28 cellular contexts compared by ENCODE assay signal in genomic region chr5:72082048-72082447, GRCh38. TPM values are rescaled to one million over a fixed set of nuclear protein-coding genes. Genes with fewer than 3 reads are reported as not detected.
DNase-seq lines count a peak whose midpoint lies in the region; ATAC-seq, FAIRE-seq and TF ChIP-seq lines count a peak whose summit lies in the region.
"Had no signal": no experiment of that assay in that cellular context is flagged by ENCODE, and none has a peak within 500 bp of the region (broad histone marks: within the 10 kb centered on the region; RNA-seq: fewer than 3 reads in every experiment).

No MANE protein-coding gene starts in this region.

- no peak overlapping the region for H3K27ac Mint-ChIP-seq in GM23338
- H3K27ac Mint-ChIP-seq: activated CD4-positive, alpha-beta T cell treated with anti-CD3 and anti-CD28 coated beads, Interleukin-2, amount 10 ng/mL, durations not matched to agents 24 days and 14 days; activated naive CD8-positive, alpha-beta T cell treated with anti-CD3 and anti-CD28 coated beads for 36 hours had no signal

- H3F3A ChIP-seq in GM23338 (replicated peaks; ENCODE audit: low read depth) = no peaks in the 10 kb centered on the region

- no peaks in the 10 kb centered on the region for H3K36me3 ChIP-seq in GM23338 (ENCODE audit: insufficient read depth)
- no peaks in the 10 kb centered on the region for H3K36me3 ChIP-seq in K562 (ENCODE audit: control insufficient read depth, insufficient read depth, low read length)
- no peaks in the 10 kb centered on the region for H3K36me3 ChIP-seq in osteoblast (ENCODE audit: insufficient read depth, low read length)
- H3K36me3 ChIP-seq: BLaER1, left ventricle myocardium inferior, Peyer's patch, prostate gland, transverse colon had no signal

- CTCF ChIA-PET in K562 (lab: Yijun Ruan, JAX; ENCODE audit: low intra/inter-chr PET ratio) = no interaction called here

- 0% methylated on average over 1 of the region's 1 CpG for WGBS in K562 (ENCODE audit: insufficient coverage, low coverage, missing lambda C conversion rate)

- H3K4me3 Mint-ChIP-seq in GM23338 = no peak overlapping the region
- H3K4me3 Mint-ChIP-seq: activated CD4-positive, alpha-beta T cell treated with anti-CD3 and anti-CD28 coated beads, Interleukin-2, amount 10 ng/mL, durations not matched to agents 24 days and 14 days; activated naive CD8-positive, alpha-beta T cell treated with anti-CD3 and anti-CD28 coated beads for 36 hours had no signal

- TF ChIP-seq CTCF in GM23338 (conservative IDR thresholded peaks at IDR 0.05; ENCODE audit: low read depth in 2 of 2) (peak; percentile 13 to 15; a peak in 2 of 4 replicates), K562 (IDR thresholded peaks at IDR 0.05 in 2 of 3, conservative IDR thresholded peaks at IDR 0.05 in 1 of 3; ENCODE audit: insufficient read depth in 2 of 3, low read depth in 1 of 3, low read length in 3 of 3) (peak in 1 of 3 experiments; percentile 12; a peak in 1 of 6 replicates), osteoblast (IDR thresholded peaks at IDR 0.05; ENCODE audit: extremely low read depth, low read depth, low read length) (peak; percentile 16)

- H3K9me2 ChIP-seq in GM23338 (ENCODE audit: insufficient read depth) = peaks cover 12% of the 10 kb centered on the region; the same call in 1 of the 2 replicates

- H3K9ac ChIP-seq in K562 (ENCODE audit: insufficient read depth in 1 of 2, low read depth in 2 of 2, low read length in 2 of 2) = no peak overlapping the region
- H3K9ac ChIP-seq: BLaER1 had no signal

- H3K79me2 ChIP-seq in GM23338 (replicated peaks; ENCODE audit: insufficient read depth) = no peaks in the 10 kb centered on the region
- no peaks in the 10 kb centered on the region for H3K79me2 ChIP-seq in K562 (ENCODE audit: control insufficient read depth, insufficient read depth, low read length)
- H3K79me2 ChIP-seq in osteoblast (ENCODE audit: insufficient read depth, low read length) = no peaks in the 10 kb centered on the region

- H3K9me3 Mint-ChIP-seq in GM23338 = no peaks in the 10 kb centered on the region
- H3K9me3 Mint-ChIP-seq: activated CD4-positive, alpha-beta T cell treated with anti-CD3 and anti-CD28 coated beads, Interleukin-2, amount 10 ng/mL, durations not matched to agents 24 days and 14 days; activated naive CD8-positive, alpha-beta T cell treated with anti-CD3 and anti-CD28 coated beads for 36 hours had no signal

- in situ Hi-C loops in K562 (cut with MboI) = no loop called here

- intact Hi-C loops in K562 (cut with micrococcal nuclease) = no loop called here

- H2AFZ ChIP-seq in GM23338 (0 out of 2 replicates have a peak overlapping the region, but pooled peaks have one; percentile 10), K562 (ENCODE audit: low read depth, low read length) (no peak overlapping the region), osteoblast (ENCODE audit: low read length) (no peak overlapping the region)

- H3K9me1 ChIP-seq in K562 (ENCODE audit: control insufficient read depth, insufficient read depth, low read length) = no peaks in the 10 kb centered on the region

- H3K36me3 Mint-ChIP-seq in GM23338 (ENCODE audit: low read depth) = no peaks in the 10 kb centered on the region
- H3K36me3 Mint-ChIP-seq: activated naive CD8-positive, alpha-beta T cell treated with anti-CD3 and anti-CD28 coated beads for 36 hours had no signal

- H3K27ac ChIP-seq in GM23338 (ENCODE audit: low read depth) (no peak overlapping the region), K562 (ENCODE audit: extremely low read depth, low read depth, low read length) (no peak overlapping the region), osteoblast (ENCODE audit: low read depth, low read length) (no peak overlapping the region)
- H3K27ac ChIP-seq: BLaER1, left ventricle myocardium inferior, Peyer's patch, prostate gland, transverse colon had no signal

- no TSS peak for BruUV-seq in K562 (replicated peaks; lab: Mats Ljungman, UMichigan)

- H3K4me2 ChIP-seq in GM23338 (no peak overlapping the region), K562 (ENCODE audit: insufficient read depth, low read length) (no peak overlapping the region), osteoblast (ENCODE audit: insufficient read depth, low read length) (no peak overlapping the region)
- H3K4me2 ChIP-seq: BLaER1 had no signal

- H4K20me1 ChIP-seq in GM23338 (replicated peaks; ENCODE audit: insufficient read depth) = no peaks in the 10 kb centered on the region
- H4K20me1 ChIP-seq in K562 (replicated peaks; ENCODE audit: control insufficient read depth, insufficient read depth, low read length) = 0 out of 2 replicates have a peak, but pooled peaks cover 3% of the 10 kb centered on the region
- no peaks in the 10 kb centered on the region for H4K20me1 ChIP-seq in osteoblast (ENCODE audit: insufficient read depth, low read length)
- H4K20me1 ChIP-seq: BLaER1 had no signal

- H3K9me3 ChIP-seq in K562 (replicated peaks; ENCODE audit: control insufficient read depth, insufficient read depth, low read depth, low read length) (no peaks in the 10 kb centered on the region), osteoblast (ENCODE audit: low read depth, low read length) (no peaks in the 10 kb centered on the region)
- H3K9me3 ChIP-seq: BLaER1, left ventricle myocardium inferior, Peyer's patch, prostate gland, transverse colon had no signal

- ATAC-seq in GM23338 (no peak; the same call in 2 of the 3 replicates), K562 (peak; percentile 56; the same call in 2 of the 3 replicates)

- H3K4me1 ChIP-seq in GM23338 (ENCODE audit: insufficient read depth) (peaks cover 13% of the 10 kb centered on the region), K562 (replicated peaks in 1 of 2; ENCODE audit: control insufficient read depth in 2 of 2, insufficient read depth in 2 of 2, low read length in 2 of 2) (no peaks in the 10 kb centered on the region; a peak in 1 of 5 replicates), osteoblast (ENCODE audit: insufficient read depth, low read length) (peaks cover 3% of the 10 kb centered on the region)
- H3K4me1 ChIP-seq: left ventricle myocardium inferior, Peyer's patch, prostate gland, transverse colon had no signal

- POLR2A ChIA-PET in K562 (lab: Yijun Ruan, JAX) = no interaction called here

- no peak for TF ChIP-seq POLR2A in K562 (conservative IDR thresholded peaks at IDR 0.05)

- peaks cover 5% of the 10 kb centered on the region for H3K27me3 Mint-ChIP-seq in GM23338 (ENCODE audit: insufficient read depth, low read depth, poor library complexity)

- H3K4me3 ChIP-seq in GM23338 (no peak overlapping the region), K562 (no peak overlapping the region), osteoblast (ENCODE audit: insufficient read depth, low read length) (no peak overlapping the region)
- H3K4me3 ChIP-seq: BLaER1, left ventricle myocardium inferior, Peyer's patch, prostate gland, transverse colon had no signal

- no peaks in the 10 kb centered on the region for H3K27me3 ChIP-seq in GM23338 (ENCODE audit: insufficient read depth)
- peaks cover 23 to 34% of the 10 kb centered on the region in 2 experiments for H3K27me3 ChIP-seq in K562 (ENCODE audit: control insufficient read depth in 2 of 2, insufficient read depth in 2 of 2, low read length in 2 of 2)
- peaks cover 4% of the 10 kb centered on the region for H3K27me3 ChIP-seq in osteoblast (ENCODE audit: insufficient read depth, low read length)
- H3K27me3 ChIP-seq: BLaER1, Peyer's patch had no signal

- peaks cover 16% of the 10 kb centered on the region for H3K4me1 Mint-ChIP-seq in GM23338
- H3K4me1 Mint-ChIP-seq: activated CD4-positive, alpha-beta T cell treated with anti-CD3 and anti-CD28 coated beads, Interleukin-2, amount 10 ng/mL, durations not matched to agents 24 days and 14 days; activated naive CD8-positive, alpha-beta T cell treated with anti-CD3 and anti-CD28 coated beads for 36 hours had no signal

- TF ChIP-seq RAD21 in K562 (CRISPR knock-in tag; conservative IDR thresholded peaks at IDR 0.05 in 1 of 2, IDR thresholded peaks at IDR 0.05 in 1 of 2) = no peak

- no peak for DNase-seq in GM23338 (ENCODE audit: low spot score)
- DNase-seq in HTR-8/SVneo (ENCODE audit: insufficient read length, low spot score) = no peak
- no peak for DNase-seq in K562 (ENCODE audit: extremely low read depth in 1 of 4, low spot score in 3 of 4)
- DNase-seq in osteoblast (ENCODE audit: insufficient read length, low spot score, missing footprints) = no peak
- DNase-seq in NCI-H1694 (lab: John Stamatoyannopoulos, UW) = no peak
- DNase-seq in activated CD4-positive, alpha-beta T cell treated with anti-CD3 and anti-CD28 coated beads, Interleukin-2, amount 50 U/mL, for 1 hour = no peak
- DNase-seq in activated gamma-delta T cell (lab: John Stamatoyannopoulos, UW) = no peak
- DNase-seq: activated CD4-positive, alpha-beta T cell treated with anti-CD3 and anti-CD28 coated beads, Interleukin-2, amount 10 ng/mL, durations not matched to agents 24 days and 14 days; activated effector memory CD4-positive, alpha-beta T cell treated with anti-CD3 and anti-CD28 coated beads, Interleukin-2, amount 50 U/mL, for 16 hours; activated naive CD8-positive, alpha-beta T cell treated with anti-CD3 and anti-CD28 coated beads for 36 hours; activated T-cell treated with anti-CD3 and anti-CD28 coated beads, Interleukin-2, amount 50 U/mL, for 1 hour; anterior cingulate cortex; effector CD4-positive, alpha-beta T cell; erythroblast; GDM1; KG1; left ventricle myocardium inferior; NCI-H1417; NCI-H2029 treated with DMSO at 0.1 percent for 48 hours; NCI-H524 treated with DMSO at 0.1 percent for 48 hours; Peyer's patch; SHP77 treated with DMSO at 0.1 percent for 48 hours; stimulated activated CD4-positive, alpha-beta T cell treated with anti-CD3 and anti-CD28 coated beads, Interleukin-4, amount 100 ng/mL, for 24 hours; transverse colon had no signal

- FAIRE-seq in HTR-8/SVneo (lab: Jason Lieb, UNC) (peak; percentile 9), K562 (lab: Jason Lieb, UNC) (no peak)
- FAIRE-seq: colon, islet of Langerhans had no signal

- TF ChIP-seq EP300 in K562 (IDR thresholded peaks at IDR 0.05; ENCODE audit: low read length) = no peak

RNA-seq across cellular contexts. Expression of gene MAP1B, which starts 25.2 kb away (rescaled TPM):
- 111 and 263 TPM in 2 replicates for total RNA-seq in GM23338 (2014; rRNA removed; shearing (Covaris generic))
- 114 and 148 TPM in 2 replicates for polyA plus RNA-seq in GM23338 (2016; fragmentation: Nextera tagmentation; extraction: Ambion mirVana)
- total RNA-seq in K562 (2011; cell fraction: chromatin; rRNA removed; ENCODE audit: low replicate concordance) = 40.0 and 59.2 TPM in 2 replicates
- 29.5 and 48.0 TPM in 2 replicates for total RNA-seq in K562 (2011; cell fraction: nucleolus; rRNA removed)
- total RNA-seq in K562 (2011; cell fraction: nucleoplasm; rRNA removed) = 40.7 and 44.0 TPM in 2 replicates
- 17.3 and 23.7 TPM in 2 replicates for total RNA-seq in K562 (2014; rRNA removed)
- 26.4 and 28.7 TPM in 2 replicates for total RNA-seq in K562 (2014; rRNA removed; fragmentation: Illumina TruSeq; extraction: Trizol)
- 15.4 and 17.5 TPM in 2 replicates for total RNA-seq in K562 (2015; rRNA removed; fragmentation: Illumina TruSeq; extraction: Trizol)
- 61.4 and 66.1 TPM in 2 replicates for total RNA-seq in K562 (2021)
- polyA plus RNA-seq in K562 (2011; rRNA removed) = 5.2 and 8.0 TPM in 2 replicates
- polyA plus RNA-seq in K562 (2011; cell fraction: cytosol; rRNA removed) = 9.8 and 14.0 TPM in 2 replicates
- 7.7 and 8.0 TPM in 2 replicates for polyA plus RNA-seq in K562 (2011; cell fraction: nucleus; rRNA removed)
- polyA plus RNA-seq in K562 (2012) = 10.2 and 16.8 TPM in 2 replicates
- polyA plus RNA-seq in K562 (2014; fragmentation: Illumina TruSeq; extraction: Trizol) = 22.5 and 24.4 TPM in 2 replicates
- polyA plus RNA-seq in K562 (2014; fragmentation: Nextera tagmentation; extraction: Ambion mirVana) = 10 to 100 TPM in 1 of 2 experiments, 1 to 10 TPM in 1; 9.9 to 30.1 TPM
- polyA plus RNA-seq in K562 (2014; rRNA removed) = 12.5 and 12.9 TPM in 2 replicates
- polyA minus RNA-seq in K562 (2011; rRNA and poly(A)+ RNA removed) = 18.9 and 28.9 TPM in 2 replicates
- polyA minus RNA-seq in K562 (2011; cell fraction: cytosol; rRNA and poly(A)+ RNA removed) = 13.7 and 23.6 TPM in 2 replicates
- polyA minus RNA-seq in K562 (2011; cell fraction: nucleus; rRNA and poly(A)+ RNA removed) = 18.7 and 26.7 TPM in 2 replicates
- 123 and 164 TPM in 2 replicates for total RNA-seq in osteoblast
